ENCODE assay signal across 8 cellular contexts in the genomic region with DNA sequence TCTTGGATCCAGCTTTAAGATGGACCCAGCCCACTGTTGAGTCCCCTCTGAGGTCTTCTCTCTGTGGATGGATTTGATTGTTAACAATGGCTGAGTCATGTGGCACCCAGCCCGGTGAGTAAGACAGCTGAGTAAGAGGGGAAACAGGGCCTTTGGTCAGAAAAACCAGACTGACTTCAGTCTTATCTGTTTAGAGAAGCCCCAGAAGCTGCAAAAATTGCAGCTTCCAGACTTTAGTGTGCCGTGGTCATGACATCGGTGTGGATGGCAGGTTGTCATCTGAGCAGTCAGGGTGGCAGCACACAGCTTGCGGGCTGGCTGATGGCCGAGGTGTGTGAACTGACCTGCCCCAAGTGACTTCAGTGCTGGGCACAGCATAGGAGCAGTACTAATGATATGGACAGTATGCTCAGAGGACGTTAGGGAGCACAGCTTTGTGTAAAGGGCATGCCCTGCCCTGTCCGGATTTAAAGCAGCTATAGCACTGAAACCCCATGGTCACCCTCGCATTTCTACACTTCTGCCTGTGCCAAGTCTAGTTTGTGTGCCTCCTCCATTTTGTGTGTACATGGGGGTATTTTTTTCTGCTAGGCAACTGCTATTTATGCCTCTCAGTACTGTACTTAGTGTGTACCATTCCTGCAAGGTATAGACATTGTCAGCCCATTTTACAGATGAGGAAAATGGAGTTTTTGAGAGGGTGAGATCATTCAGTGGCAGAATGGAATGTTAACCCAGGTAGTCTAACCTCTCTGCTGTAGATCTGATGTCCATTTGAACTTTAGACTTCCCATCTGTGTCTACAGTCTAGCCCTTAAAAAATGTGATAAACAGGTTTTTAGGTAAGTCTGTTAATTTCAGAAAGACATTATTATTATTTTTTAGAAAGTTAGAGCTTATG. TPM values are rescaled to one million over a fixed set of nuclear protein-coding genes. Genes with fewer than 3 reads are reported as not detected.
A peak's percentile ranks its signal among the peaks of the same experiment; 100 is the strongest.
DNase-seq lines count a peak whose midpoint lies in the region; ATAC-seq, FAIRE-seq and TF ChIP-seq lines count a peak whose summit lies in the region.

No MANE protein-coding gene starts in this region.

- TF ChIP-seq CTCF in astrocyte of the spinal cord (IDR thresholded peaks at IDR 0.05; ENCODE audit: low read depth, low read length) (no peak), kidney (IDR thresholded peaks at IDR 0.05; ENCODE audit: borderline replicate concordance, extremely low read depth, insufficient read depth) (no peak)

- H3K9me3 ChIP-seq in kidney (ENCODE audit: control insufficient read depth in 1 of 2, low read length in 2 of 2), result no peaks in the 10 kb centered on the region

- FAIRE-seq in kidney (lab: Jason Lieb, UNC), result no peak

- no peaks in the 10 kb centered on the region for H3K36me3 ChIP-seq in kidney (ENCODE audit: control insufficient read depth in 1 of 2, insufficient read depth in 2 of 2, low read length in 2 of 2)

- H3K4me3 ChIP-seq in astrocyte of the spinal cord (ENCODE audit: low read depth, low read length) (no peak overlapping the region), kidney (ENCODE audit: low read length in 2 of 2) (no peak overlapping the region)

- peak; percentile 74 for DNase-seq in MV-4-11 (lab: John Stamatoyannopoulos, UW)
- DNase-seq in astrocyte of the spinal cord (ENCODE audit: low read depth, low spot score), result peak; percentile 98
- peak; percentile 87 for DNase-seq in kidney
- DNase-seq in stimulated activated CD4-positive, alpha-beta T cell treated with anti-CD3 and anti-CD28 coated beads, Interleukin-12 subunit alpha, Interleukin-12 subunit beta, amount 100 ng/mL, for 4 hours, result peak; percentile 7

- H3K27ac ChIP-seq in kidney (ENCODE audit: low read depth in 2 of 2, low read length in 2 of 2), result peak overlapping the region; percentile 25 to 65

- in situ Hi-C loops in astrocyte of the spinal cord (cut with HindIII; ENCODE audit: low sequenced_read_pairs), result no loop called here

- H3K9ac ChIP-seq in kidney (ENCODE audit: low read length in 2 of 2), result peak overlapping the region in 1 of 2 donors; percentile 51

- peak; percentile 72 for ATAC-seq in GM18508 (IDR thresholded peaks at IDR 0.05; ENCODE audit: insufficient read depth, unreplicated experiment)
- ATAC-seq in HG02642 (IDR thresholded peaks at IDR 0.05; ENCODE audit: poor library complexity, unreplicated experiment), result no peak
- ATAC-seq in HG02970 (IDR thresholded peaks at IDR 0.05; ENCODE audit: low FRiP score, unreplicated experiment), result no peak
- ATAC-seq in HG03280 (IDR thresholded peaks at IDR 0.05; ENCODE audit: unreplicated experiment), result no peak

- intact Hi-C loops in kidney (cut with DNase I), result no loop called here

- H3K4me1 ChIP-seq in kidney (ENCODE audit: control insufficient read depth in 1 of 2, insufficient read depth in 1 of 2, low read depth in 1 of 2, low read length in 2 of 2), result peaks cover 37 to 41% of the 10 kb centered on the region in 2 donors

RNA-seq across cellular contexts. Expression of gene FLNB, which starts 44.4 kb away (rescaled TPM):
- 216 TPM for total RNA-seq in kidney
- 115 TPM for polyA plus RNA-seq in kidney (ENCODE audit: insufficient read depth, low read depth, low replicate concordance)

Comparison
In these comparisons a context has a peak if more than half of its experiments do, and no peak if none do; other contexts are left out.
1. DNase-seq: peak in every context shown above with its lines; median percentile 98 in astrocyte of the spinal cord; 87 in kidney; 74 in MV-4-11; 7 in stimulated activated CD4-positive, alpha-beta T cell treated with anti-CD3 and anti-CD28 coated beads, Interleukin-12 subunit alpha, Interleukin-12 subunit beta, amount 100 ng/mL, for 4 hours.